In the genomic region with DNA sequence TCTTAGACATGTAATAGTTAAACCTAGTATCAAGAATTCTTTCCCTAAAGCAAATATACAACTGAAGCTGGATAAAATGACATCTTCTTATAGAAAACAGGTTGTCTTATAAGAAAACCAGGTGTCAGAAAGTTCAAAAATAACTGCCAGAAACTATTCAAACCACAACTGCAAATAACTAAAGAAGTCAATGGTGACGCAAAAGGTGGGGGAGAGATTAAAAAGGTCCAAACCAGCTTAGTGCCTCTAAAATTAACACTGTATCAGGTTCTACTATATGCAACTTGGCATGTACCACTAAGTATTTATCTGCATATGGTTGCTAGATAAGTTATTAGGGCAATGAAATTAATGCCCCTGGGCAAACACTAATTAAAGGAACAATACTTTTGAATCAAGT, we compare ENCODE assay signal across 26 cellular contexts.
DNase-seq lines count a peak whose midpoint lies in the region; ATAC-seq, FAIRE-seq and TF ChIP-seq lines count a peak whose summit lies in the region.
"Had no signal": no experiment of that assay in that cellular context is flagged by ENCODE, and none has a peak within 500 bp of the region (broad histone marks: within the 10 kb centered on the region; RNA-seq: fewer than 3 reads in every experiment).

No MANE protein-coding gene starts in this region.

- BruUV-seq in A673 (replicated peaks; lab: Mats Ljungman, UMichigan) (no TSS peak), GM12878 (replicated peaks; lab: Mats Ljungman, UMichigan) (no TSS peak)

- 0 out of 2 replicates have a peak, but pooled peaks cover 4% of the 10 kb centered on the region for H4K20me1 ChIP-seq in MM.1S (ENCODE audit: insufficient read depth, low read length)
- no peaks in the 10 kb centered on the region for H4K20me1 ChIP-seq in GM12878 (ENCODE audit: control insufficient read depth, insufficient read depth)
- H4K20me1 ChIP-seq in SK-N-SH (ENCODE audit: insufficient read depth) = peaks cover 18% of the 10 kb centered on the region; the same call in 1 of the 2 replicates

- no peak for FAIRE-seq in GM12878 (lab: Jason Lieb, UNC)
- FAIRE-seq: A204.1, GM12892, GM18507, H54 had no signal

- H2AFZ ChIP-seq in MM.1S (ENCODE audit: low read length) (no peak overlapping the region), GM12878 (ENCODE audit: control insufficient read depth, low read depth, low read length) (no peak overlapping the region), SK-N-SH (ENCODE audit: low read depth) (no peak overlapping the region)
- H2AFZ ChIP-seq: PC-9 had no signal

- H3K4me3 Mint-ChIP-seq in activated T-cell treated with anti-CD3 and anti-CD28 coated beads, Interleukin-2, amount 50 U/mL, for 24 hours = no peak overlapping the region
- H3K4me3 Mint-ChIP-seq: B cell, CD14-positive monocyte, IgD-negative memory B cell had no signal

- H3K4me2 ChIP-seq in MM.1S (ENCODE audit: low read depth, low read length) = peak overlapping the region; percentile 54
- H3K4me2 ChIP-seq in GM12878 (ENCODE audit: control insufficient read depth, insufficient read depth) = no peak overlapping the region
- no peak overlapping the region for H3K4me2 ChIP-seq in SK-N-SH
- H3K4me2 ChIP-seq: PC-9 had no signal

- H3K36me3 ChIP-seq in A673 (ENCODE audit: insufficient read depth, low read length, poor library complexity, severe bottlenecking) (no peaks in the 10 kb centered on the region), MM.1S (replicated peaks; ENCODE audit: insufficient read depth, low read length) (peaks cover 13% of the 10 kb centered on the region; the same call in 1 of the 2 replicates), GM12878 (ENCODE audit: control insufficient read depth in 2 of 2, insufficient read depth in 2 of 2, low read length in 1 of 2) (no peaks in the 10 kb centered on the region), SK-N-SH (replicated peaks in 1 of 2; ENCODE audit: control insufficient read depth in 1 of 2, insufficient read depth in 2 of 2, low read length in 1 of 2) (peaks cover 16 to 19% of the 10 kb centered on the region in 2 experiments)

- peak overlapping the region; percentile 57 for H3K9ac ChIP-seq in MM.1S (ENCODE audit: low read length)
- H3K9ac ChIP-seq in GM12878 (ENCODE audit: control insufficient read depth, insufficient read depth, low read length) = no peak overlapping the region
- H3K9ac ChIP-seq in SK-N-SH = no peak overlapping the region

- RAD21 ChIA-PET in GM12878 (lab: Charles Lee; ENCODE audit: unreplicated experiment) = no interaction called here

- no peak overlapping the region for H3K27ac Mint-ChIP-seq in activated T-cell treated with anti-CD3 and anti-CD28 coated beads, Interleukin-2, amount 50 U/mL, for 24 hours
- H3K27ac Mint-ChIP-seq: B cell, CD14-positive monocyte, IgD-negative memory B cell had no signal

- H3K27me3 ChIP-seq in A673 (replicated peaks; ENCODE audit: insufficient read depth, low read depth, low read length, poor library complexity) (no peaks in the 10 kb centered on the region), MM.1S (replicated peaks; ENCODE audit: insufficient read depth, low read length) (no peaks in the 10 kb centered on the region), GM12878 (replicated peaks in 1 of 2; ENCODE audit: control insufficient read depth in 2 of 2, insufficient read depth in 2 of 2, low read length in 1 of 2) (no peaks in the 10 kb centered on the region), SK-N-SH (ENCODE audit: insufficient read depth) (no peaks in the 10 kb centered on the region)

- DNase-seq in A673 (ENCODE audit: low spot score) = no peak
- peak; percentile 31 for DNase-seq in GM12864 (ENCODE audit: low read depth)
- DNase-seq in MM.1S = peak; percentile 97
- no peak for DNase-seq in GM12878 (ENCODE audit: low read depth, low spot score)
- no peak for DNase-seq in SW480 (ENCODE audit: low spot score)
- no peak for DNase-seq in activated T-cell treated with anti-CD3 and anti-CD28 coated beads, Interleukin-2, amount 50 U/mL, for 24 hours
- no peak for DNase-seq in SK-N-SH
- DNase-seq: DMS79, Kasumi-1, NCI-H1092 treated with DMSO at 0.1 percent for 48 hours, NCI-H1436 treated with DMSO at 0.1 percent for 48 hours, NCI-H1930, NCI-H345, NCI-H524, PC-9, SHP77 treated with DMSO at 0.1 percent for 48 hours, T-helper 1 cell had no signal

- H3K9me3 ChIP-seq in A673 (ENCODE audit: low read depth, low read length, poor library complexity, severe bottlenecking) (no peaks in the 10 kb centered on the region), MM.1S (replicated peaks; ENCODE audit: insufficient read depth, low read length) (no peaks in the 10 kb centered on the region), GM12878 (replicated peaks; ENCODE audit: control insufficient read depth, insufficient read depth, low read length) (no peaks in the 10 kb centered on the region), SK-N-SH (no peaks in the 10 kb centered on the region)

- H3K27ac ChIP-seq in A673 (ENCODE audit: low read depth, low read length, poor library complexity, severe bottlenecking) = peak overlapping the region; percentile 77
- peak overlapping the region; percentile 91 for H3K27ac ChIP-seq in MM.1S (ENCODE audit: low read length)
- H3K27ac ChIP-seq in GM12878 (ENCODE audit: control insufficient read depth, insufficient read depth) = no peak overlapping the region
- H3K27ac ChIP-seq in SK-N-SH (ENCODE audit: low read depth in 2 of 2, low read length in 1 of 2) = no peak overlapping the region
- H3K27ac ChIP-seq: PC-9, RWPE1 had no signal

- CTCF ChIA-PET in A673 (lab: Charles Lee) = no interaction called here
- CTCF ChIA-PET in GM12878 (lab: Yijun Ruan, JAX) = no interaction called here
- CTCF ChIA-PET in SK-N-SH (lab: Yijun Ruan, JAX) = interaction anchor here (0.6 to 0.7 kb wide), 3 partner anchors 8 to 717 kb away, joined by 3 read pairs; no protein-coding TSS in a partner anchor

- SMC1A ChIA-PET in GM12878 (lab: Charles Lee; ENCODE audit: uncharacterized antibody, unreplicated experiment) = interaction anchor here (0.8 to 1.2 kb wide), 5 partner anchors 9 to 134 kb away, joined by 3 to 9 read pairs (median 3); no protein-coding TSS in a partner anchor

- H3K4me1 Mint-ChIP-seq in activated T-cell treated with anti-CD3 and anti-CD28 coated beads, Interleukin-2, amount 50 U/mL, for 24 hours (ENCODE audit: low read depth) = peaks cover 50% of the 10 kb centered on the region
- H3K4me1 Mint-ChIP-seq: CD14-positive monocyte had no signal

- H3K4me3 ChIP-seq in A673 (ENCODE audit: low read depth, low read length, poor library complexity, severe bottlenecking) = no peak overlapping the region
- H3K4me3 ChIP-seq in GM12864 (ENCODE audit: low read depth, low read length) = no peak overlapping the region
- peak overlapping the region; percentile 11; the same call in 1 of the 2 replicates for H3K4me3 ChIP-seq in MM.1S (ENCODE audit: low read length)
- no peak overlapping the region for H3K4me3 ChIP-seq in GM12878
- no peak overlapping the region for H3K4me3 ChIP-seq in SK-N-SH (ENCODE audit: low read depth in 2 of 2, low read length in 1 of 2)
- H3K4me3 ChIP-seq: PC-9 had no signal

- H3K4me1 ChIP-seq in A673 (ENCODE audit: insufficient read depth, low read length, poor library complexity, severe bottlenecking) (peaks cover 98% of the 10 kb centered on the region), MM.1S (ENCODE audit: low read length) (peaks cover 77% of the 10 kb centered on the region), GM12878 (ENCODE audit: control insufficient read depth, insufficient read depth, low read length) (peaks cover 13% of the 10 kb centered on the region; the same call in 1 of the 2 replicates), SK-N-SH (ENCODE audit: control insufficient read depth in 1 of 2, insufficient read depth in 2 of 2, low read depth in 1 of 2, low read length in 1 of 2) (peaks cover 2 to 47% of the 10 kb centered on the region in 2 experiments)

- H3K36me3 Mint-ChIP-seq in activated T-cell treated with anti-CD3 and anti-CD28 coated beads, Interleukin-2, amount 50 U/mL, for 24 hours (ENCODE audit: low read depth) = peaks cover 59% of the 10 kb centered on the region
- H3K36me3 Mint-ChIP-seq: IgD-negative memory B cell had no signal

- TF ChIP-seq CTCF in A673 (conservative IDR thresholded peaks at IDR 0.05; ENCODE audit: low read depth, low read length) = no peak
- no peak for TF ChIP-seq CTCF in GM12864 (IDR thresholded peaks at IDR 0.05; ENCODE audit: low read depth, low read length, missing control alignments)
- TF ChIP-seq CTCF in MM.1S (IDR thresholded peaks at IDR 0.05; ENCODE audit: low read length) = no peak
- TF ChIP-seq CTCF in GM12878 (IDR thresholded peaks at IDR 0.05 in 2 of 3, conservative IDR thresholded peaks at IDR 0.05 in 1 of 3; ENCODE audit: control insufficient read depth in 2 of 3, extremely low read depth in 1 of 3, insufficient read depth in 1 of 3, low read depth in 3 of 3, low read length in 3 of 3) = no peak
- no peak for TF ChIP-seq CTCF in SK-N-SH (IDR thresholded peaks at IDR 0.05)

- H3K9me2 ChIP-seq in MM.1S (replicated peaks; ENCODE audit: insufficient read depth, low read length) = no peaks in the 10 kb centered on the region
- no peaks in the 10 kb centered on the region for H3K9me2 ChIP-seq in SK-N-SH

- peaks cover 65% of the 10 kb centered on the region for H3F3A ChIP-seq in MM.1S (ENCODE audit: insufficient read depth, low read length)
- no peaks in the 10 kb centered on the region for H3F3A ChIP-seq in SK-N-SH (replicated peaks; ENCODE audit: insufficient read depth)

- H3K27me3 Mint-ChIP-seq in activated T-cell treated with anti-CD3 and anti-CD28 coated beads, Interleukin-2, amount 50 U/mL, for 24 hours = no peaks in the 10 kb centered on the region
- H3K27me3 Mint-ChIP-seq: B cell, IgD-negative memory B cell had no signal

- peak; percentile 16; the same call in 1 of the 3 replicates for ATAC-seq in GM12878
- ATAC-seq: SK-N-SH treated with all-trans-retinoic acid at 6 μM for 48 hours had no signal

- intact Hi-C loops in A673 (cut with micrococcal nuclease; ENCODE audit: unreplicated experiment) (no loop called here), GM12878 (cut with micrococcal nuclease; ENCODE audit: unreplicated experiment) (no loop called here)

- POLR2A ChIA-PET in A673 (lab: Charles Lee; ENCODE audit: low non-redundant PET) = no interaction called here
- POLR2A ChIA-PET in GM12878 (lab: Charles Lee) = interaction anchor here (0.6 to 2.3 kb wide), 2 partner anchors 9 to 277 kb away, joined by 4 to 8 read pairs; no protein-coding TSS in a partner anchor
- POLR2A ChIA-PET in SK-N-SH (lab: Yijun Ruan, JAX) = no interaction called here

- TF ChIP-seq RAD21 in GM12878 (IDR thresholded peaks at IDR 0.05; ENCODE audit: insufficient read depth, low read depth, low read length) = no peak
- TF ChIP-seq RAD21 in SK-N-SH (IDR thresholded peaks at IDR 0.05; ENCODE audit: low read length) = no peak

- 34% methylated on average over 1 of the region's 1 CpG for WGBS in GM12878 (ENCODE audit: insufficient coverage, insufficient replicate concordance, low lambda C conversion rate, missing lambda C conversion rate)
- 90% methylated on average over 1 of the region's 1 CpG for WGBS in SK-N-SH (ENCODE audit: low lambda C conversion rate)

- H3K9me3 Mint-ChIP-seq in activated T-cell treated with anti-CD3 and anti-CD28 coated beads, Interleukin-2, amount 50 U/mL, for 24 hours = no peaks in the 10 kb centered on the region
- H3K9me3 Mint-ChIP-seq: CD14-positive monocyte, IgD-negative memory B cell had no signal

- TF ChIP-seq EP300 in GM12878 (IDR thresholded peaks at IDR 0.05; ENCODE audit: borderline replicate concordance in 1 of 2, control insufficient read depth in 1 of 2, low read depth in 2 of 2, low read length in 2 of 2) (no peak), SK-N-SH (IDR thresholded peaks at IDR 0.05; ENCODE audit: borderline replicate concordance in 1 of 2, low read depth in 1 of 2, low read length in 1 of 2) (no peak)

- H3K79me2 ChIP-seq in MM.1S (ENCODE audit: low read length) (peaks cover 95% of the 10 kb centered on the region), GM12878 (ENCODE audit: control insufficient read depth, insufficient read depth, low read length) (peaks cover 13% of the 10 kb centered on the region), SK-N-SH (ENCODE audit: insufficient read depth) (peaks cover 54% of the 10 kb centered on the region)

- in situ Hi-C loops in GM12878 (cut with MboI) = no loop called here

- TF ChIP-seq POLR2A in GM12878 (IDR thresholded peaks at IDR 0.05; ENCODE audit: low read depth, low read length) = no peak

Comparison
In these comparisons a context has a peak if more than half of its experiments do, and no peak if none do; other contexts are left out.
1. DNase-seq: peak in GM12864 (single experiment) and MM.1S (single experiment); none in A673 (single experiment), GM12878 (single experiment), SW480 (single experiment), activated T-cell treated with anti-CD3 and anti-CD28 coated beads, Interleukin-2, amount 50 U/mL, for 24 hours (single experiment) and SK-N-SH (single experiment).
2. H3K27ac ChIP-seq: peak in A673 (single experiment) and MM.1S (single experiment); none in GM12878 (single experiment) and SK-N-SH (0 of 2).